ENCODE assay signal across 15 cellular contexts in genomic region chr16:57123969-57124674, GRCh38. TPM values are rescaled to one million over a fixed set of nuclear protein-coding genes. Genes with fewer than 3 reads are reported as not detected.
DNase-seq lines count a peak whose midpoint lies in the region; ATAC-seq and TF ChIP-seq lines count a peak whose summit lies in the region.
"Had no signal": no experiment of that assay in that cellular context is flagged by ENCODE, and none has a peak within 500 bp of the region (broad histone marks: within the 10 kb centered on the region; RNA-seq: fewer than 3 reads in every experiment).

No MANE protein-coding gene starts in this region.

- CTCF ChIA-PET in activated CD4-positive, alpha-beta T cell treated with anti-CD3 and anti-CD28 coated beads, Interleukin-2, amount 10 ng/mL, durations not matched to agents 7 days and 5 days (lab: Charles Lee), result interaction anchor here (0.7 to 2.0 kb wide), 3 partner anchors 21 to 39 kb away, joined by 3 to 8 read pairs (median 3); no protein-coding TSS in a partner anchor

- H3K27ac ChIP-seq in testis, result no peak overlapping the region
- H3K27ac ChIP-seq: KMS-11 had no signal

- peaks cover 6% of the 10 kb centered on the region for H3K36me3 Mint-ChIP-seq in activated CD4-positive, alpha-beta T cell treated with anti-CD3 and anti-CD28 coated beads, Interleukin-2, amount 10 ng/mL, durations not matched to agents 7 days and 5 days (ENCODE audit: low read depth)
- peaks cover 6% of the 10 kb centered on the region for H3K36me3 Mint-ChIP-seq in central memory CD8-positive, alpha-beta T cell (ENCODE audit: insufficient read depth)
- H3K36me3 Mint-ChIP-seq in stimulated activated effector memory CD8-positive, alpha-beta T cell treated with anti-CD3 and anti-CD28 coated beads, Interleukin-12 subunit alpha, Interleukin-12 subunit beta, amount 100 ng/mL, for 72 hours, result peaks cover 6% of the 10 kb centered on the region

- no peaks in the 10 kb centered on the region for H3K36me3 ChIP-seq in testis (ENCODE audit: low read depth, missing control alignments)

- no peak overlapping the region for H3K4me3 Mint-ChIP-seq in activated CD4-positive, alpha-beta T cell treated with anti-CD3 and anti-CD28 coated beads, Interleukin-2, amount 10 ng/mL, durations not matched to agents 7 days and 5 days
- H3K4me3 Mint-ChIP-seq in central memory CD8-positive, alpha-beta T cell, result peak overlapping the region; percentile 17
- H3K4me3 Mint-ChIP-seq in stimulated activated effector memory CD8-positive, alpha-beta T cell treated with anti-CD3 and anti-CD28 coated beads, Interleukin-12 subunit alpha, Interleukin-12 subunit beta, amount 100 ng/mL, for 72 hours, result no peak overlapping the region
- H3K4me3 Mint-ChIP-seq: activated T-cell treated with anti-CD3 and anti-CD28 coated beads, Interleukin-2, amount 50 U/mL, for 4 hours had no signal

- DNase-seq in activated CD4-positive, alpha-beta T cell treated with anti-CD3 and anti-CD28 coated beads, Interleukin-2, amount 10 ng/mL, durations not matched to agents 7 days and 5 days, result no peak
- DNase-seq in activated CD4-positive, alpha-beta T cell treated with anti-CD3 and anti-CD28 coated beads for 1 hour, result no peak
- DNase-seq in M059J (ENCODE audit: low read depth), result peak; percentile 46
- no peak for DNase-seq in central memory CD8-positive, alpha-beta T cell (ENCODE audit: low spot score in 2 of 2)
- DNase-seq in stimulated activated effector memory CD8-positive, alpha-beta T cell treated with anti-CD3 and anti-CD28 coated beads, Interleukin-12 subunit alpha, Interleukin-12 subunit beta, amount 100 ng/mL, for 72 hours (ENCODE audit: low spot score in 2 of 2), result no peak
- DNase-seq in NAMALWA (ENCODE audit: low spot score), result no peak
- DNase-seq in testis, result no peak
- no peak for DNase-seq in NCI-H2227 (lab: John Stamatoyannopoulos, UW; ENCODE audit: unreplicated experiment)
- DNase-seq: activated T-cell treated with anti-CD3 and anti-CD28 coated beads, Interleukin-2, amount 50 U/mL, for 4 hours; dermis blood vessel endothelial cell; NCI-H524 treated with DMSO at 0.1 percent for 48 hours; stimulated activated CD4-positive, alpha-beta T cell treated with anti-CD3 and anti-CD28 coated beads, Interleukin-12 subunit alpha, Interleukin-12 subunit beta, amount 100 ng/mL, for 4 hours; SW 1271 had no signal

- ATAC-seq in central memory CD8-positive, alpha-beta T cell (replicated peaks; ENCODE audit: extremely low read depth, poor library complexity, severe bottlenecking), result no peak
- ATAC-seq in stimulated activated effector memory CD8-positive, alpha-beta T cell treated with anti-CD3 and anti-CD28 coated beads, Interleukin-12 subunit alpha, Interleukin-12 subunit beta, amount 100 ng/mL, for 72 hours, result no peak
- ATAC-seq: activated T-cell treated with anti-CD3 and anti-CD28 coated beads, Interleukin-2, amount 50 U/mL, for 4 hours; Panc1 had no signal

- TF ChIP-seq CTCF in testis (IDR thresholded peaks at IDR 0.05), result no peak

- no peak overlapping the region for H3K4me3 ChIP-seq in testis

- H3K27ac Mint-ChIP-seq in activated CD4-positive, alpha-beta T cell treated with anti-CD3 and anti-CD28 coated beads, Interleukin-2, amount 10 ng/mL, durations not matched to agents 7 days and 5 days, result peak overlapping the region; percentile 88
- H3K27ac Mint-ChIP-seq in central memory CD8-positive, alpha-beta T cell (ENCODE audit: low read depth), result peak overlapping the region; percentile 93
- H3K27ac Mint-ChIP-seq in stimulated activated effector memory CD8-positive, alpha-beta T cell treated with anti-CD3 and anti-CD28 coated beads, Interleukin-12 subunit alpha, Interleukin-12 subunit beta, amount 100 ng/mL, for 72 hours, result peak overlapping the region; percentile 54

- H3K27me3 Mint-ChIP-seq in activated CD4-positive, alpha-beta T cell treated with anti-CD3 and anti-CD28 coated beads, Interleukin-2, amount 10 ng/mL, durations not matched to agents 7 days and 5 days, result no peaks in the 10 kb centered on the region
- no peaks in the 10 kb centered on the region for H3K27me3 Mint-ChIP-seq in central memory CD8-positive, alpha-beta T cell

- no peaks in the 10 kb centered on the region for H3K27me3 ChIP-seq in testis

- POLR2A ChIA-PET in activated CD4-positive, alpha-beta T cell treated with anti-CD3 and anti-CD28 coated beads, Interleukin-2, amount 10 ng/mL, durations not matched to agents 7 days and 5 days (lab: Charles Lee), result no interaction called here

- no peak for TF ChIP-seq POLR2A in testis (IDR thresholded peaks at IDR 0.05)

- peaks cover 3% of the 10 kb centered on the region for H3K9me3 Mint-ChIP-seq in activated CD4-positive, alpha-beta T cell treated with anti-CD3 and anti-CD28 coated beads, Interleukin-2, amount 10 ng/mL, durations not matched to agents 7 days and 5 days
- H3K9me3 Mint-ChIP-seq in central memory CD8-positive, alpha-beta T cell, result no peaks in the 10 kb centered on the region
- no peaks in the 10 kb centered on the region for H3K9me3 Mint-ChIP-seq in stimulated activated effector memory CD8-positive, alpha-beta T cell treated with anti-CD3 and anti-CD28 coated beads, Interleukin-12 subunit alpha, Interleukin-12 subunit beta, amount 100 ng/mL, for 72 hours
- H3K9me3 Mint-ChIP-seq: activated T-cell treated with anti-CD3 and anti-CD28 coated beads, Interleukin-2, amount 50 U/mL, for 4 hours had no signal

- WGBS in testis, 2 donors, result 80 to 83% methylated on average over 11 of the region's 11 CpGs

- no peaks in the 10 kb centered on the region for H3K9me3 ChIP-seq in testis

- intact Hi-C loops in testis (cut with DNase I; ENCODE audit: low total_unique reads), result no loop called here

- no peaks in the 10 kb centered on the region for H3K4me1 ChIP-seq in testis

- H3K4me1 Mint-ChIP-seq in activated CD4-positive, alpha-beta T cell treated with anti-CD3 and anti-CD28 coated beads, Interleukin-2, amount 10 ng/mL, durations not matched to agents 7 days and 5 days, result peaks cover 54% of the 10 kb centered on the region
- H3K4me1 Mint-ChIP-seq in central memory CD8-positive, alpha-beta T cell, result peaks cover 58% of the 10 kb centered on the region
- H3K4me1 Mint-ChIP-seq in stimulated activated effector memory CD8-positive, alpha-beta T cell treated with anti-CD3 and anti-CD28 coated beads, Interleukin-12 subunit alpha, Interleukin-12 subunit beta, amount 100 ng/mL, for 72 hours, result peaks cover 59% of the 10 kb centered on the region

RNA-seq across cellular contexts. Expression of gene CPNE2, which starts 31.7 kb away (rescaled TPM):
- total RNA-seq in activated CD4-positive, alpha-beta T cell treated with anti-CD3 and anti-CD28 coated beads, Interleukin-2, amount 10 ng/mL, durations not matched to agents 7 days and 5 days, result 1 to 10 TPM; 3.1 to 3.6 TPM
- total RNA-seq in M059J (2014; rRNA removed; shearing (Covaris generic)), result 27.5 and 34.3 TPM in 2 replicates
- 10 to 100 TPM; 18.3 to 25.2 TPM for total RNA-seq in testis
- polyA plus RNA-seq in testis (ENCODE audit: insufficient read depth, low read depth, low replicate concordance), result 51.8 TPM
